ENCODE assay signal across 15 cellular contexts in the genomic region with DNA sequence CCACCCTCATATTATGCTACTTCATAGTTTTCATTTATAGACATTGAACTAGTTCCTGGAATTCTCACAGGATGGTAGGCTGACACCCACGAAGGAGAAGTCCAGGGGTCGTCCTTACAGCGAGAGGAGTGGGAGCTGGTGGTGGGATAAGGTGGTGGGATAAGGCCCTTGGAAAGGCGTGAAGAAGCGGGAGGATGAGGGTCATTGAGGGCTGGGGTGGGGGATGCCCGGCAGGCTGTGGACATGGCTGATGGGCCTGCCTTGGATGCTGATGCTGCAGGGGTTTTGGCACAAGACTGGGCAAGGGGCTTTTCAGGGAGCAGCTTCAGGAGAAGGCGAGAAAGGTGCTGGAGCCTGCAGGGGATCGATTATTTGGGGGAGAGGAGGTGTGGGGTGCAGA. TPM values are rescaled to one million over a fixed set of nuclear protein-coding genes. Genes with fewer than 3 reads are reported as not detected.
DNase-seq lines count a peak whose midpoint lies in the region; ATAC-seq and TF ChIP-seq lines count a peak whose summit lies in the region.
"Had no signal": no experiment of that assay in that cellular context is flagged by ENCODE, and none has a peak within 500 bp of the region (broad histone marks: within the 10 kb centered on the region; RNA-seq: fewer than 3 reads in every experiment).

No MANE protein-coding gene starts in this region.

- H3K36me3 Mint-ChIP-seq in nephron (ENCODE audit: low read depth), result peaks cover 46% of the 10 kb centered on the region
- H3K36me3 Mint-ChIP-seq: CD8-positive, alpha-beta T cell had no signal

- no peaks in the 10 kb centered on the region for H3K36me3 ChIP-seq in left ventricle myocardium inferior
- H3K36me3 ChIP-seq in right atrium auricular region, result no peaks in the 10 kb centered on the region

- H3K27me3 ChIP-seq in left ventricle myocardium inferior (ENCODE audit: low read depth), result no peaks in the 10 kb centered on the region
- H3K27me3 ChIP-seq in right atrium auricular region, result no peaks in the 10 kb centered on the region
- H3K27me3 ChIP-seq: BLaER1 had no signal

- H3K9me3 Mint-ChIP-seq in nephron, result no peaks in the 10 kb centered on the region
- H3K9me3 Mint-ChIP-seq: CD8-positive, alpha-beta T cell; H9 had no signal

- H3K27ac ChIP-seq in left ventricle myocardium inferior (replicated peaks) (peak overlapping the region; percentile 88), right atrium auricular region (no peak overlapping the region)
- H3K27ac ChIP-seq: 22Rv1, BLaER1, HL-60 had no signal

- H3K27ac Mint-ChIP-seq in nephron, result peak overlapping the region in 2 of 3 experiments; percentile 31 to 40
- H3K27ac Mint-ChIP-seq: CD8-positive, alpha-beta T cell had no signal

- H3K27me3 Mint-ChIP-seq in nephron (ENCODE audit: low read depth), result no peaks in the 10 kb centered on the region

- intact Hi-C loops in left ventricle myocardium inferior (cut with micrococcal nuclease), result no loop called here
- intact Hi-C loops in posterior vena cava (cut with DNase I), result loop anchor here in 1 of 2 donors (1.0 kb wide), 1 partner anchor 31 kb away; no protein-coding TSS in a partner anchor

- peaks cover 58% of the 10 kb centered on the region for H3K4me1 Mint-ChIP-seq in nephron

- no peak for DNase-seq in left ventricle myocardium inferior
- no peak for DNase-seq in right atrium auricular region (ENCODE audit: low spot score)
- peak; percentile 55 for DNase-seq in posterior vena cava (ENCODE audit: low spot score)
- DNase-seq in 8988T, result no peak
- no peak for DNase-seq in NCI-H2227 treated with DMSO at 0.1 percent for 48 hours (lab: John Stamatoyannopoulos, UW)
- DNase-seq: Calu3; CD8-positive, alpha-beta T cell; DMS79 treated with DMSO at 0.1 percent for 48 hours; GF-D8; H9 had no signal

- H3K4me1 ChIP-seq in left ventricle myocardium inferior (peaks cover 95% of the 10 kb centered on the region), right atrium auricular region (peaks cover 0 to 77% of the 10 kb centered on the region in 2 donors)

- ATAC-seq in HG03135 (IDR thresholded peaks at IDR 0.05; ENCODE audit: unreplicated experiment), result no peak
- ATAC-seq: CD8-positive, alpha-beta T cell had no signal

- no peak overlapping the region for H3K4me3 ChIP-seq in left ventricle myocardium inferior
- no peak overlapping the region for H3K4me3 ChIP-seq in right atrium auricular region
- H3K4me3 ChIP-seq: BLaER1 had no signal

- no peak overlapping the region for H3K4me3 Mint-ChIP-seq in nephron
- H3K4me3 Mint-ChIP-seq: CD8-positive, alpha-beta T cell; H9 had no signal

- H3K9me3 ChIP-seq in left ventricle myocardium inferior (replicated peaks), result no peaks in the 10 kb centered on the region
- H3K9me3 ChIP-seq in right atrium auricular region, result no peaks in the 10 kb centered on the region
- H3K9me3 ChIP-seq: BLaER1 had no signal

- TF ChIP-seq CTCF in left ventricle myocardium inferior (IDR thresholded peaks at IDR 0.05; ENCODE audit: borderline replicate concordance) (no peak), right atrium auricular region (IDR thresholded peaks at IDR 0.05) (no peak), nephron (IDR thresholded peaks at IDR 0.05; ENCODE audit: unreplicated experiment in 3 of 3) (no peak)

RNA-seq across cellular contexts. Expression of a gene that starts 9.4 kb away (rescaled TPM):
- total RNA-seq in left ventricle myocardium inferior, result 50.7 TPM
- 10 to 100 TPM; 38.0 to 47.0 TPM for total RNA-seq in right atrium auricular region
- total RNA-seq in posterior vena cava, result 10 to 100 TPM; 68.1 to 83.8 TPM
